ENCODE assay signal across 1 cellular context in the genomic region with DNA sequence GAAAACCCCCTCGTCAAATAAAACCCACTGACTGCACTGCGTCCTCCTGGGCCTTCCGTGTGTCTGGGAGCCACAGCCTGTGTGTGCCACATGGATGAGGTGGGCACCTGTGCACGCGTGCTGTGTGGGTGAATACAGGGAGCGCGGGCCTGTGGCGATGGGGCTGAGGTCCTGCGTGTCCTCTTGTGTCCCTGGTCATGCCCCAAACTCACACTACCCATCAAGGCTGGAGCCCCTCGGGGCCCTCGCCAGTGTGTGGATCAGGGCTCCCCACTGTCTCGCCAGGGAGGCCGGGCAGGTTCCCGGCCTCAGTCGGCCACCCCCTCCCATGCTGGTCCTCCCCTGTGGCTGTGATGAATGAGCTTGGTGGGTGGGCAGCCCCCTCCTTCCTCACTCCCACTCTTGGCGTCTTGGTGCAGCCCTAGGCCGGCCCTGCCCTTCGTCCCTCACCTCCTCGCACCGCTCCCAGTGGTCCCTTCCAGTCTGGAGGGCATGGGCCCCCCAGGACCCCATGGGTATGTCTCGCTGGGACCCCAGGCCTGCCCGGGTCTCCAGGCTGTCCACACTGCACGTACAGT.
TF ChIP-seq lines count a peak whose summit lies in the region.

No MANE protein-coding gene starts in this region.

TF ChIP-seq in IMR-90, 13 proteins besides CTCF, POLR2A, EP300 and RAD21 (continued from another document):
- TF ChIP-seq MAFK (IDR thresholded peaks at IDR 0.05; ENCODE audit: low read depth, low read length) = no peak
- TF ChIP-seq CEBPB (IDR thresholded peaks at IDR 0.05; ENCODE audit: low read depth, low read length) = no peak
- TF ChIP-seq NFE2L2 (IDR thresholded peaks at IDR 0.05; ENCODE audit: low read depth, low read length) = no peak
- no peak for TF ChIP-seq RCOR1 (IDR thresholded peaks at IDR 0.05; ENCODE audit: insufficient replicate concordance, low read length)
- TF ChIP-seq MXI1 (IDR thresholded peaks at IDR 0.05; ENCODE audit: borderline replicate concordance, low read depth, low read length) = no peak
- TF ChIP-seq MAZ (IDR thresholded peaks at IDR 0.05; ENCODE audit: borderline replicate concordance, low read depth, low read length) = no peak
- TF ChIP-seq FOS (IDR thresholded peaks at IDR 0.05; ENCODE audit: low read depth, low read length) = no peak
- TF ChIP-seq SMC3 (IDR thresholded peaks at IDR 0.05; ENCODE audit: low read depth, low read length) = no peak
- TF ChIP-seq, protein P1, sequence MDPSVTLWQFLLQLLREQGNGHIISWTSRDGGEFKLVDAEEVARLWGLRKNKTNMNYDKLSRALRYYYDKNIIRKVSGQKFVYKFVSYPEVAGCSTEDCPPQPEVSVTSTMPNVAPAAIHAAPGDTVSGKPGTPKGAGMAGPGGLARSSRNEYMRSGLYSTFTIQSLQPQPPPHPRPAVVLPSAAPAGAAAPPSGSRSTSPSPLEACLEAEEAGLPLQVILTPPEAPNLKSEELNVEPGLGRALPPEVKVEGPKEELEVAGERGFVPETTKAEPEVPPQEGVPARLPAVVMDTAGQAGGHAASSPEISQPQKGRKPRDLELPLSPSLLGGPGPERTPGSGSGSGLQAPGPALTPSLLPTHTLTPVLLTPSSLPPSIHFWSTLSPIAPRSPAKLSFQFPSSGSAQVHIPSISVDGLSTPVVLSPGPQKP (IDR thresholded peaks at IDR 0.05; ENCODE audit: borderline replicate concordance, low read depth, low read length) = no peak
- TF ChIP-seq, protein P2, sequence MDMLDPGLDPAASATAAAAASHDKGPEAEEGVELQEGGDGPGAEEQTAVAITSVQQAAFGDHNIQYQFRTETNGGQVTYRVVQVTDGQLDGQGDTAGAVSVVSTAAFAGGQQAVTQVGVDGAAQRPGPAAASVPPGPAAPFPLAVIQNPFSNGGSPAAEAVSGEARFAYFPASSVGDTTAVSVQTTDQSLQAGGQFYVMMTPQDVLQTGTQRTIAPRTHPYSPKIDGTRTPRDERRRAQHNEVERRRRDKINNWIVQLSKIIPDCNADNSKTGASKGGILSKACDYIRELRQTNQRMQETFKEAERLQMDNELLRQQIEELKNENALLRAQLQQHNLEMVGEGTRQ (IDR thresholded peaks at IDR 0.05; ENCODE audit: low read depth, low read length) = no peak
